ENCODE assay signal across 18 cellular contexts in the genomic region with DNA sequence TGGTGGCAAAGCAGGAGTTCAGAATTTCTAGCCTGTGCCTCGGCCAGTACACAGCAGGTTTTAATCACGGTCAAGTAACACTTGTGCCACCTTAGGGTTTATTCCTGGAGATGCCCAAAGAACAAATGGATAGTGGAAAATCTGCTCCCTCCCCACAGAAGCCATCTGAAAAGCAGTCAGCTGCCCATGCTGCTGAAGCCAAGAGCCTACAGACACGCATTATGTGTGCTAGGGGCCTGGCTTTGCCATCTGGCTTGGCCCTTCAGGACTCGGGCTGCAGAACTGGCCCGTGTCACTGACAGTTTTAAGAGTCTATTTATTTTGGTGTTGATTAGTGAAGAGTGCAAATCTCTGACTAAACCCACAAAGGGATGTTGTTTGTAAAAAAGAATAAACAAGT. TPM values are rescaled to one million over a fixed set of nuclear protein-coding genes. Genes with fewer than 3 reads are reported as not detected.
DNase-seq lines count a peak whose midpoint lies in the region; ATAC-seq and TF ChIP-seq lines count a peak whose summit lies in the region.
"Had no signal": no experiment of that assay in that cellular context is flagged by ENCODE, and none has a peak within 500 bp of the region (broad histone marks: within the 10 kb centered on the region; RNA-seq: fewer than 3 reads in every experiment).

No MANE protein-coding gene starts in this region.

- H2AK5ac ChIP-seq in mesendoderm (ENCODE audit: low read length), result no peak overlapping the region

- no peaks in the 10 kb centered on the region for H3K36me3 Mint-ChIP-seq in activated T-cell treated with anti-CD3 and anti-CD28 coated beads, Interleukin-2, amount 50 U/mL, for 4 hours (ENCODE audit: insufficient read depth)
- no peaks in the 10 kb centered on the region for H3K36me3 Mint-ChIP-seq in natural killer cell treated with Interleukin-12 subunit alpha and Interleukin-12 subunit beta and Interleukin-15 and Interleukin-18, amount 100 ng/mL, for 72 hours

- H3K4me1 Mint-ChIP-seq in activated T-cell treated with anti-CD3 and anti-CD28 coated beads, Interleukin-2, amount 50 U/mL, for 4 hours (ENCODE audit: low read depth), result peaks cover 3% of the 10 kb centered on the region
- H3K4me1 Mint-ChIP-seq in natural killer cell treated with Interleukin-12 subunit alpha and Interleukin-12 subunit beta and Interleukin-15 and Interleukin-18, amount 100 ng/mL, for 72 hours (ENCODE audit: low read depth in 2 of 2), result peaks cover 9 to 14% of the 10 kb centered on the region in 2 donors

- TF ChIP-seq POLR2A in gastrocnemius medialis (IDR thresholded peaks at IDR 0.05), result no peak

- no peak for TF ChIP-seq CTCF in gastrocnemius medialis (IDR thresholded peaks at IDR 0.05 in 4 of 5, conservative IDR thresholded peaks at IDR 0.05 in 1 of 5)

- no CpG with 5 or more reads among the region's 5 CpGs for WGBS in mesendoderm (ENCODE audit: extremely low coverage, insufficient coverage, low lambda C conversion rate)

- no peaks in the 10 kb centered on the region for H3K36me3 ChIP-seq in gastrocnemius medialis
- H3K36me3 ChIP-seq in mesendoderm (ENCODE audit: control insufficient read depth, insufficient read depth, low read length), result no peaks in the 10 kb centered on the region

- H2BK15ac ChIP-seq in mesendoderm (replicated peaks; ENCODE audit: low read depth), result no peak overlapping the region

- peak; percentile 30 to 41 for ATAC-seq in gastrocnemius medialis
- no peak for ATAC-seq in activated T-cell treated with anti-CD3 and anti-CD28 coated beads, Interleukin-2, amount 50 U/mL, for 4 hours
- ATAC-seq in natural killer cell treated with Interleukin-12 subunit alpha and Interleukin-12 subunit beta and Interleukin-15 and Interleukin-18, amount 100 ng/mL, for 72 hours, result no peak
- ATAC-seq: activated T-cell treated with anti-CD3 and anti-CD28 coated beads, Interleukin-2, amount 50 U/mL, for 72 hours; GM12878 had no signal

- H3K23ac ChIP-seq in mesendoderm (ENCODE audit: low read length), result no peak overlapping the region

- H3K27me3 ChIP-seq in gastrocnemius medialis, result no peaks in the 10 kb centered on the region
- no peaks in the 10 kb centered on the region for H3K27me3 ChIP-seq in mesendoderm (ENCODE audit: insufficient read depth, low read length, poor library complexity)
- H3K27me3 ChIP-seq: BLaER1 treated with 17β-estradiol and CSF1 and Interleukin-3, amounts not matched to agents 10 nM and 100 nM had no signal

- DNase-seq in NCI-H524 (lab: John Stamatoyannopoulos, UW) (peak; percentile 86 to 90), cerebellum (ENCODE audit: low spot score) (peak; percentile 78), hippocampal formation (lab: John Stamatoyannopoulos, UW) (peak; percentile 25 to 59), gastrocnemius medialis (no peak), mesendoderm (no peak), RKO (ENCODE audit: low spot score) (no peak)
- no peak for DNase-seq in activated T-cell treated with anti-CD3 and anti-CD28 coated beads, Interleukin-2, amount 50 U/mL, for 4 hours
- DNase-seq in natural killer cell treated with Interleukin-12 subunit alpha and Interleukin-12 subunit beta and Interleukin-15 and Interleukin-18, amount 100 ng/mL, for 72 hours (ENCODE audit: low spot score), result no peak
- DNase-seq: activated T-cell treated with anti-CD3 and anti-CD28 coated beads, Interleukin-2, amount 50 U/mL, for 72 hours; dermis blood vessel endothelial cell; EL; NCI-H748 treated with DMSO at 0.1 percent for 48 hours; stimulated activated CD8-positive, alpha-beta memory T cell treated with anti-CD3 and anti-CD28 coated beads, Interleukin-4, amount 100 ng/mL, for 48 hours; T1000; trophoblast cell had no signal

- H3K79me1 ChIP-seq in mesendoderm (ENCODE audit: low read length), result no peaks in the 10 kb centered on the region

- no peak overlapping the region for H3K27ac ChIP-seq in gastrocnemius medialis
- H3K27ac ChIP-seq in mesendoderm (ENCODE audit: low read depth, low read length), result no peak overlapping the region
- H3K27ac ChIP-seq: BLaER1 treated with 17β-estradiol and CSF1 and Interleukin-3, amounts not matched to agents 10 nM and 100 nM had no signal

- H3K4me3 ChIP-seq in gastrocnemius medialis (no peak overlapping the region), mesendoderm (ENCODE audit: low read length) (no peak overlapping the region)
- H3K4me3 ChIP-seq: BLaER1 treated with 17β-estradiol and CSF1 and Interleukin-3, amounts not matched to agents 10 nM and 100 nM; GM12878 had no signal

- no peaks in the 10 kb centered on the region for H3K79me2 ChIP-seq in mesendoderm (ENCODE audit: control insufficient read depth, insufficient read depth, low read length)

- no peak overlapping the region for H3K27ac Mint-ChIP-seq in natural killer cell treated with Interleukin-12 subunit alpha and Interleukin-12 subunit beta and Interleukin-15 and Interleukin-18, amount 100 ng/mL, for 72 hours
- H3K27ac Mint-ChIP-seq: activated T-cell treated with anti-CD3 and anti-CD28 coated beads, Interleukin-2, amount 50 U/mL, for 72 hours; progenitor cell of endocrine pancreas had no signal

- H3K9ac ChIP-seq in mesendoderm (ENCODE audit: low read length), result no peak overlapping the region
- H3K9ac ChIP-seq: BLaER1 treated with 17β-estradiol and CSF1 and Interleukin-3, amounts not matched to agents 10 nM and 100 nM had no signal

- peaks cover 16 to 17% of the 10 kb centered on the region in 2 donors for H3K4me1 ChIP-seq in gastrocnemius medialis
- H3K4me1 ChIP-seq in mesendoderm (ENCODE audit: control insufficient read depth, low read depth, low read length), result no peaks in the 10 kb centered on the region

- no peak overlapping the region for H3K4ac ChIP-seq in mesendoderm (ENCODE audit: low read depth, low read length)

- H2BK120ac ChIP-seq in mesendoderm (ENCODE audit: low read depth, low read length), result no peak overlapping the region

- H3K9me3 ChIP-seq in gastrocnemius medialis, result no peaks in the 10 kb centered on the region

- no peak overlapping the region for H3K56ac ChIP-seq in mesendoderm (ENCODE audit: low read length)

- no peak overlapping the region for H3K4me3 Mint-ChIP-seq in activated T-cell treated with anti-CD3 and anti-CD28 coated beads, Interleukin-2, amount 50 U/mL, for 4 hours
- no peak overlapping the region for H3K4me3 Mint-ChIP-seq in natural killer cell treated with Interleukin-12 subunit alpha and Interleukin-12 subunit beta and Interleukin-15 and Interleukin-18, amount 100 ng/mL, for 72 hours
- H3K4me3 Mint-ChIP-seq: activated T-cell treated with anti-CD3 and anti-CD28 coated beads, Interleukin-2, amount 50 U/mL, for 72 hours had no signal

- no peak overlapping the region for H4K5ac ChIP-seq in mesendoderm (ENCODE audit: low read length)

- no peak overlapping the region for H2BK5ac ChIP-seq in mesendoderm (ENCODE audit: low read length)

- no peak overlapping the region for H4K8ac ChIP-seq in mesendoderm (ENCODE audit: low read depth, low read length)

- in situ Hi-C loops in gastrocnemius medialis (cut with MboI; ENCODE audit: low sequenced_read_pairs in 4 of 4), result loop anchor here in 3 of 4 donors (25.0 kb wide), 3 partner anchors 437 to 662 kb away; no protein-coding TSS in a partner anchor

- intact Hi-C loops in gastrocnemius medialis (cut with DNase I; ENCODE audit: low total_unique reads), result no loop called here

- H3K9me3 Mint-ChIP-seq in activated T-cell treated with anti-CD3 and anti-CD28 coated beads, Interleukin-2, amount 50 U/mL, for 4 hours, result no peaks in the 10 kb centered on the region
- no peaks in the 10 kb centered on the region for H3K9me3 Mint-ChIP-seq in natural killer cell treated with Interleukin-12 subunit alpha and Interleukin-12 subunit beta and Interleukin-15 and Interleukin-18, amount 100 ng/mL, for 72 hours
- H3K9me3 Mint-ChIP-seq: activated T-cell treated with anti-CD3 and anti-CD28 coated beads, Interleukin-2, amount 50 U/mL, for 72 hours had no signal

- no peak overlapping the region for H3K18ac ChIP-seq in mesendoderm (ENCODE audit: low read length)

- H3K4me2 ChIP-seq in mesendoderm (ENCODE audit: low read length), result no peak overlapping the region

- H3K27me3 Mint-ChIP-seq in activated T-cell treated with anti-CD3 and anti-CD28 coated beads, Interleukin-2, amount 50 U/mL, for 4 hours (ENCODE audit: low read depth), result no peaks in the 10 kb centered on the region
- H3K27me3 Mint-ChIP-seq in natural killer cell treated with Interleukin-12 subunit alpha and Interleukin-12 subunit beta and Interleukin-15 and Interleukin-18, amount 100 ng/mL, for 72 hours, result no peaks in the 10 kb centered on the region
- H3K27me3 Mint-ChIP-seq: progenitor cell of endocrine pancreas had no signal

RNA-seq across cellular contexts. Expression of a gene that starts 11.1 kb away (rescaled TPM):
- total RNA-seq in cerebellum (23.6 TPM), gastrocnemius medialis (1 to 10 TPM; 3.2 to 8.3 (median 5.1) TPM)
- 8.4 TPM for polyA plus RNA-seq in mesendoderm (2013, experiment 1 of 2)
- 8.1 TPM for polyA plus RNA-seq in mesendoderm (2013, experiment 2 of 2)
- total RNA-seq in activated T-cell treated with anti-CD3 and anti-CD28 coated beads, Interleukin-2, amount 50 U/mL, for 4 hours, result 10 to 100 TPM in 2 of 3 donors, 1 to 10 TPM in 1; 9.4 to 12.7 (median 11.0) TPM
- 10 to 100 TPM; 15.4 to 22.3 TPM for total RNA-seq in natural killer cell treated with Interleukin-12 subunit alpha and Interleukin-12 subunit beta and Interleukin-15 and Interleukin-18, amount 100 ng/mL, for 72 hours

Comparison
In these comparisons a context has a peak if more than half of its experiments do, and no peak if none do; other contexts are left out.
1. DNase-seq: peak in NCI-H524 (2 of 2), cerebellum (single experiment) and hippocampal formation (2 of 2); none in gastrocnemius medialis (0 of 2), mesendoderm (single experiment), activated T-cell treated with anti-CD3 and anti-CD28 coated beads, Interleukin-2, amount 50 U/mL, for 4 hours (single experiment), natural killer cell treated with Interleukin-12 subunit alpha and Interleukin-12 subunit beta and Interleukin-15 and Interleukin-18, amount 100 ng/mL, for 72 hours (single experiment) and RKO (single experiment).
2. ATAC-seq: peak in gastrocnemius medialis (2 of 2); none in activated T-cell treated with anti-CD3 and anti-CD28 coated beads, Interleukin-2, amount 50 U/mL, for 4 hours (0 of 2) and natural killer cell treated with Interleukin-12 subunit alpha and Interleukin-12 subunit beta and Interleukin-15 and Interleukin-18, amount 100 ng/mL, for 72 hours (0 of 2).